In genomic region chr19:34306213-34306661, GRCh38 we compare ENCODE assay signal across 1 cellular context.
TF ChIP-seq lines count a peak whose summit lies in the region.

No MANE protein-coding gene starts in this region.

TF ChIP-seq in HepG2, 621 proteins besides CTCF, POLR2A, EP300 and RAD21 (continued from another document and continues in another):
- TF ChIP-seq RNF219 (CRISPR knock-in tag; IDR thresholded peaks at IDR 0.05) (no peak), EZH2 (conservative IDR thresholded peaks at IDR 0.05; ENCODE audit: low read depth, low read length) (no peak), SIX4 (CRISPR knock-in tag; IDR thresholded peaks at IDR 0.05) (no peak), PRDM15 (CRISPR knock-in tag; IDR thresholded peaks at IDR 0.05) (no peak), MAZ (IDR thresholded peaks at IDR 0.05; ENCODE audit: borderline replicate concordance, low read depth, low read length) (no peak), MAZ (CRISPR knock-in tag; IDR thresholded peaks at IDR 0.05; ENCODE audit: low read depth) (no peak; the same call in 1 of the 2 replicates), SP4 (CRISPR knock-in tag; IDR thresholded peaks at IDR 0.05) (no peak), ZFX (CRISPR knock-in tag; IDR thresholded peaks at IDR 0.05; ENCODE audit: low read depth) (peak; percentile 82), MED8 (CRISPR knock-in tag; IDR thresholded peaks at IDR 0.05; ENCODE audit: insufficient replicate concordance) (no peak), IKZF5 (CRISPR knock-in tag; IDR thresholded peaks at IDR 0.05) (peak; percentile 81; the same call in 1 of the 2 replicates), ZNF891 (CRISPR knock-in tag; IDR thresholded peaks at IDR 0.05) (no peak), EEA1 (CRISPR knock-in tag; IDR thresholded peaks at IDR 0.05; ENCODE audit: borderline replicate concordance) (no peak), ARID2 (CRISPR knock-in tag; IDR thresholded peaks at IDR 0.05; ENCODE audit: borderline replicate concordance) (no peak), KDM1A (CRISPR knock-in tag; IDR thresholded peaks at IDR 0.05) (0 out of 2 replicates have a peak, but pooled peaks have one; percentile 24), REPIN1 (CRISPR knock-in tag; IDR thresholded peaks at IDR 0.05; ENCODE audit: borderline replicate concordance, low read depth) (peak; percentile 55; the same call in 1 of the 2 replicates), ZNF687 (CRISPR knock-in tag; IDR thresholded peaks at IDR 0.05) (peak; percentile 31; the same call in 1 of the 2 replicates), PHF21A (CRISPR knock-in tag; IDR thresholded peaks at IDR 0.05) (peak; percentile 45; the same call in 1 of the 2 replicates), CCAR2 (optimal IDR thresholded peaks at IDR 0.05; ENCODE audit: low read depth, low read length) (no peak), IKZF4 (CRISPR knock-in tag; IDR thresholded peaks at IDR 0.05; ENCODE audit: borderline replicate concordance, low read depth, not compliant biosample characterization) (no peak), MED13 (CRISPR knock-in tag; IDR thresholded peaks at IDR 0.05) (no peak), NRL (CRISPR knock-in tag; IDR thresholded peaks at IDR 0.05; ENCODE audit: borderline replicate concordance) (no peak), RXRB (CRISPR knock-in tag; IDR thresholded peaks at IDR 0.05; ENCODE audit: borderline replicate concordance) (peak; percentile 74), DDIT3 (CRISPR knock-in tag; IDR thresholded peaks at IDR 0.05) (no peak), STAT5B (CRISPR knock-in tag; IDR thresholded peaks at IDR 0.05) (no peak), ATF6 (CRISPR knock-in tag; conservative IDR thresholded peaks at IDR 0.05) (no peak), TOPORS (CRISPR knock-in tag; IDR thresholded peaks at IDR 0.05) (no peak), ARNT (IDR thresholded peaks at IDR 0.05) (no peak), ZNF160 (CRISPR knock-in tag; IDR thresholded peaks at IDR 0.05) (no peak), TSC22D2 (CRISPR knock-in tag; IDR thresholded peaks at IDR 0.05; ENCODE audit: borderline replicate concordance) (0 out of 2 replicates have a peak, but pooled peaks have one; percentile 28), MLLT10 (CRISPR knock-in tag; IDR thresholded peaks at IDR 0.05) (no peak), ZBTB39 (CRISPR knock-in tag; IDR thresholded peaks at IDR 0.05) (no peak), GPN1 (CRISPR knock-in tag; IDR thresholded peaks at IDR 0.05; ENCODE audit: borderline replicate concordance) (no peak), JARID2 (CRISPR knock-in tag; IDR thresholded peaks at IDR 0.05; ENCODE audit: insufficient replicate concordance) (no peak), ZBTB14 (CRISPR knock-in tag; IDR thresholded peaks at IDR 0.05) (no peak), SATB2 (CRISPR knock-in tag; IDR thresholded peaks at IDR 0.05) (no peak), NCOA2 (CRISPR knock-in tag; IDR thresholded peaks at IDR 0.05) (peak; percentile 41), CBX2 (IDR thresholded peaks at IDR 0.05; ENCODE audit: low read depth, low read length) (no peak), CBX2 (CRISPR knock-in tag; IDR thresholded peaks at IDR 0.05; ENCODE audit: low read depth) (no peak), ZNF513 (CRISPR knock-in tag; conservative IDR thresholded peaks at IDR 0.05) (no peak), ZNF546 (CRISPR knock-in tag; conservative IDR thresholded peaks at IDR 0.05) (no peak), ZNF430 (CRISPR knock-in tag; IDR thresholded peaks at IDR 0.05) (no peak), ETV6 (CRISPR knock-in tag; conservative IDR thresholded peaks at IDR 0.05) (no peak), HOXA9 (CRISPR knock-in tag; IDR thresholded peaks at IDR 0.05; ENCODE audit: borderline replicate concordance) (no peak), CREB3 (CRISPR knock-in tag; IDR thresholded peaks at IDR 0.05) (no peak)
